Comparison of ENCODE assay signal across 12 cellular contexts in genomic region chr22:46263208-46263575, GRCh38. TPM values are rescaled to one million over a fixed set of nuclear protein-coding genes. Genes with fewer than 3 reads are reported as not detected.
DNase-seq lines count a peak whose midpoint lies in the region; ATAC-seq and TF ChIP-seq lines count a peak whose summit lies in the region.
"Had no signal": no experiment of that assay in that cellular context is flagged by ENCODE, and none has a peak within 500 bp of the region (broad histone marks: within the 10 kb centered on the region; RNA-seq: fewer than 3 reads in every experiment).

TSS of gene PKDREJ (minus strand) at chr22:46263343. CDS start at chr22:46263322, 21 bp downstream.

- CTCF ChIA-PET in IMR-90 (lab: Yijun Ruan, JAX), result no interaction called here

- H3K4ac ChIP-seq in IMR-90 (ENCODE audit: low read depth, low read length), result no peak within 1 kb of the TSS

- 0 out of 2 replicates have a peak, but pooled peaks cover under 1% of the 10 kb centered on the region for H3K9me1 ChIP-seq in IMR-90 (ENCODE audit: insufficient read depth, low read length)

- H3K4me3 ChIP-seq in IMR-90 (ENCODE audit: insufficient read depth, low read depth, low read length) (no peak within 1 kb of the TSS), adrenal gland (peak within 1 kb of the TSS in 1 of 4 donors; percentile 46)

- no peak within 1 kb of the TSS for H3K9ac ChIP-seq in IMR-90 (ENCODE audit: low read depth, low read length)

- POLR2A ChIA-PET in IMR-90 (lab: Charles Lee; ENCODE audit: unreplicated experiment), result no interaction called here

- H3K36me3 Mint-ChIP-seq in chondrocyte (ENCODE audit: low read depth) (peaks cover 11% of the 10 kb centered on the region), mesothelial cell of epicardium (peaks cover 29% of the 10 kb centered on the region)
- no peaks in the 10 kb centered on the region for H3K36me3 Mint-ChIP-seq in stimulated activated memory B cell treated with anti-CD40 and anti-IgM and Interleukin-4, amounts not matched to agents 10 μg/mL and 1 μg/mL and 100 μg/mL, for 72 hours

- H2BK20ac ChIP-seq in IMR-90 (ENCODE audit: low read depth, low read length), result no peak within 1 kb of the TSS

- H3K14ac ChIP-seq in IMR-90 (replicated peaks; ENCODE audit: low read depth, low read length), result no peak within 1 kb of the TSS

- H3K4me1 ChIP-seq in IMR-90 (ENCODE audit: control insufficient read depth, insufficient read depth, low read length) (peaks cover under 1% of the 10 kb centered on the region; the same call in 1 of the 2 replicates), adrenal gland (replicated peaks in 1 of 2) (peaks cover 10% of the 10 kb centered on the region in 2 donors)

- H2BK120ac ChIP-seq in IMR-90 (ENCODE audit: low read depth, low read length), result no peak within 1 kb of the TSS

- TF ChIP-seq RAD21 in IMR-90 (IDR thresholded peaks at IDR 0.05; ENCODE audit: low read length), result no peak

- no peak within 1 kb of the TSS for H2BK15ac ChIP-seq in IMR-90 (ENCODE audit: low read depth, low read length)

- H3K56ac ChIP-seq in IMR-90 (ENCODE audit: extremely low read depth, insufficient read depth, low read length), result no peak within 1 kb of the TSS

- no peak for ATAC-seq in IMR-90 (ENCODE audit: low read depth)
- ATAC-seq in stimulated activated memory B cell treated with anti-CD40 and anti-IgM and Interleukin-4, amounts not matched to agents 10 μg/mL and 1 μg/mL and 100 μg/mL, for 72 hours, result peak; percentile 14
- no peak for ATAC-seq in left lobe of liver
- ATAC-seq in activated CD4-positive, CD25-positive, alpha-beta regulatory T cell treated with anti-CD3 and anti-CD28 coated beads, Interleukin-2, amount 50 U/mL, for 24 hours, result no peak

- H3K36me3 ChIP-seq in IMR-90 (ENCODE audit: control insufficient read depth, insufficient read depth, low read length) (no peaks in the 10 kb centered on the region), adrenal gland (replicated peaks in 1 of 2) (no peaks in the 10 kb centered on the region)

- H3K4me2 ChIP-seq in IMR-90 (ENCODE audit: low read depth, low read length), result no peak within 1 kb of the TSS

- H3K4me3 Mint-ChIP-seq in chondrocyte (ENCODE audit: unreplicated experiment) (peak within 1 kb of the TSS; percentile 36), mesothelial cell of epicardium (peak within 1 kb of the TSS; percentile 43)
- no peak within 1 kb of the TSS for H3K4me3 Mint-ChIP-seq in stimulated activated memory B cell treated with anti-CD40 and anti-IgM and Interleukin-4, amounts not matched to agents 10 μg/mL and 1 μg/mL and 100 μg/mL, for 72 hours

- H4K8ac ChIP-seq in IMR-90 (ENCODE audit: low read depth in 2 of 2, low read length in 2 of 2), result no peak within 1 kb of the TSS

- H2AFZ ChIP-seq in IMR-90 (replicated peaks; ENCODE audit: low read length, poor library complexity), result peak within 1 kb of the TSS; percentile 69

- no peak within 1 kb of the TSS for H3K18ac ChIP-seq in IMR-90 (ENCODE audit: low read depth, low read length)

- H3K27ac Mint-ChIP-seq in chondrocyte (ENCODE audit: unreplicated experiment) (no peak within 1 kb of the TSS), mesothelial cell of epicardium (no peak within 1 kb of the TSS)
- no peak within 1 kb of the TSS for H3K27ac Mint-ChIP-seq in stimulated activated memory B cell treated with anti-CD40 and anti-IgM and Interleukin-4, amounts not matched to agents 10 μg/mL and 1 μg/mL and 100 μg/mL, for 72 hours

- WGBS in IMR-90 (ENCODE audit: extremely low coverage in 2 of 2, insufficient read length in 1 of 2), 2 experiments, result 56% methylated on average over 9 of the region's 32 CpGs; no CpG with 5 or more reads in 1 of the 2 experiments
- WGBS in adrenal gland, 4 donors, result 49 to 88% (median 65%) methylated on average over 15 to 32 of the region's 32 CpGs

- TF ChIP-seq CTCF in IMR-90 (conservative IDR thresholded peaks at IDR 0.05; ENCODE audit: low read depth, low read length), result no peak
- no peak for TF ChIP-seq CTCF in chondrocyte (IDR thresholded peaks at IDR 0.05)
- no peak for TF ChIP-seq CTCF in mesothelial cell of epicardium (IDR thresholded peaks at IDR 0.05; ENCODE audit: unreplicated experiment)
- TF ChIP-seq CTCF in adrenal gland (IDR thresholded peaks at IDR 0.05), result no peak

- no peak within 1 kb of the TSS for H2BK5ac ChIP-seq in IMR-90 (ENCODE audit: low read depth, low read length, poor library complexity, severe bottlenecking)

- no peaks in the 10 kb centered on the region for H4K20me1 ChIP-seq in IMR-90 (ENCODE audit: insufficient read depth, low read length)

- H3K4me1 Mint-ChIP-seq in chondrocyte (ENCODE audit: low read depth) (peaks cover 11% of the 10 kb centered on the region), mesothelial cell of epicardium (peaks cover 9% of the 10 kb centered on the region)
- peaks cover 9% of the 10 kb centered on the region for H3K4me1 Mint-ChIP-seq in stimulated activated memory B cell treated with anti-CD40 and anti-IgM and Interleukin-4, amounts not matched to agents 10 μg/mL and 1 μg/mL and 100 μg/mL, for 72 hours

- no peak within 1 kb of the TSS for H4K5ac ChIP-seq in IMR-90 (ENCODE audit: low read depth, low read length)

- peak within 1 kb of the TSS; percentile 65 for H2AK9ac ChIP-seq in IMR-90 (replicated peaks; ENCODE audit: low read depth, low read length, poor library complexity)

- dilution Hi-C loops in IMR-90 (cut with HindIII; ENCODE audit: low sequenced_read_pairs, unreplicated experiment), result no loop called here

- H3K27me3 Mint-ChIP-seq in chondrocyte (ENCODE audit: low read depth) (peaks cover 11% of the 10 kb centered on the region), mesothelial cell of epicardium (ENCODE audit: low read depth) (peaks cover 72% of the 10 kb centered on the region)
- H3K27me3 Mint-ChIP-seq in stimulated activated memory B cell treated with anti-CD40 and anti-IgM and Interleukin-4, amounts not matched to agents 10 μg/mL and 1 μg/mL and 100 μg/mL, for 72 hours, result peaks cover 49% of the 10 kb centered on the region

- H4K91ac ChIP-seq in IMR-90 (ENCODE audit: insufficient read depth, low read depth, low read length), result no peak within 1 kb of the TSS

- H3K9me3 Mint-ChIP-seq in chondrocyte (ENCODE audit: low read depth) (peaks cover 34% of the 10 kb centered on the region), mesothelial cell of epicardium (peaks cover 53% of the 10 kb centered on the region)
- no peaks in the 10 kb centered on the region for H3K9me3 Mint-ChIP-seq in stimulated activated memory B cell treated with anti-CD40 and anti-IgM and Interleukin-4, amounts not matched to agents 10 μg/mL and 1 μg/mL and 100 μg/mL, for 72 hours

- BruUV-seq in IMR-90 (replicated peaks; lab: Mats Ljungman, UMichigan), result no TSS peak

- H3K27me3 ChIP-seq in IMR-90 (ENCODE audit: control insufficient read depth, insufficient read depth, low read length) (peaks cover 32% of the 10 kb centered on the region), adrenal gland (no peaks in the 10 kb centered on the region)

- intact Hi-C loops in IMR-90 (cut with micrococcal nuclease) (no loop called here), adrenal gland (cut with DNase I) (no loop called here)

- DNase-seq in IMR-90 (no peak), chondrocyte (ENCODE audit: low spot score) (no peak), mesothelial cell of epicardium (ENCODE audit: low spot score in 2 of 2, unreplicated experiment in 2 of 2) (no peak), adrenal gland (no peak), SW 1271 (lab: John Stamatoyannopoulos, UW) (no peak), left lobe of liver (ENCODE audit: low spot score) (no peak)
- DNase-seq: central memory CD4-positive, alpha-beta T cell; midbrain; NCI-H1436; T-helper 9 cell had no signal

- TF ChIP-seq POLR2A in IMR-90 (IDR thresholded peaks at IDR 0.05; ENCODE audit: low read depth, low read length), result no peak
- TF ChIP-seq POLR2A in adrenal gland (IDR thresholded peaks at IDR 0.05), result no peak

- in situ Hi-C loops in IMR-90 (cut with MboI; ENCODE audit: low sequenced_read_pairs), result no loop called here

- H3K9me3 ChIP-seq in IMR-90 (ENCODE audit: control insufficient read depth, insufficient read depth, low read length), result peaks cover 23% of the 10 kb centered on the region
- H3K9me3 ChIP-seq in adrenal gland (replicated peaks in 1 of 3), result no peaks in the 10 kb centered on the region

- no peak within 1 kb of the TSS for H3K23ac ChIP-seq in IMR-90 (ENCODE audit: low read depth, low read length)

- no peak within 1 kb of the TSS for H2AK5ac ChIP-seq in IMR-90 (ENCODE audit: low read depth, low read length)

- peaks cover 3 to 6% of the 10 kb centered on the region in 2 experiments; a peak in 3 of 4 replicates for H3K79me1 ChIP-seq in IMR-90 (ENCODE audit: low read depth in 1 of 2, low read length in 2 of 2)

- H3K27ac ChIP-seq in IMR-90 (ENCODE audit: insufficient read depth, low read length) (no peak within 1 kb of the TSS), adrenal gland (no peak within 1 kb of the TSS)

TF ChIP-seq in IMR-90, 13 proteins besides CTCF, POLR2A, EP300 and RAD21 (continues in another document):
- TF ChIP-seq MXI1 (IDR thresholded peaks at IDR 0.05; ENCODE audit: borderline replicate concordance, low read depth, low read length), result no peak
- TF ChIP-seq RCOR1 (IDR thresholded peaks at IDR 0.05; ENCODE audit: insufficient replicate concordance, low read length), result no peak
- TF ChIP-seq, protein P1, sequence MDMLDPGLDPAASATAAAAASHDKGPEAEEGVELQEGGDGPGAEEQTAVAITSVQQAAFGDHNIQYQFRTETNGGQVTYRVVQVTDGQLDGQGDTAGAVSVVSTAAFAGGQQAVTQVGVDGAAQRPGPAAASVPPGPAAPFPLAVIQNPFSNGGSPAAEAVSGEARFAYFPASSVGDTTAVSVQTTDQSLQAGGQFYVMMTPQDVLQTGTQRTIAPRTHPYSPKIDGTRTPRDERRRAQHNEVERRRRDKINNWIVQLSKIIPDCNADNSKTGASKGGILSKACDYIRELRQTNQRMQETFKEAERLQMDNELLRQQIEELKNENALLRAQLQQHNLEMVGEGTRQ (IDR thresholded peaks at IDR 0.05; ENCODE audit: low read depth, low read length), result no peak
- TF ChIP-seq SMC3 (IDR thresholded peaks at IDR 0.05; ENCODE audit: low read depth, low read length), result no peak
- no peak for TF ChIP-seq BHLHE40 (IDR thresholded peaks at IDR 0.05; ENCODE audit: low read depth, low read length)
- TF ChIP-seq CEBPB (IDR thresholded peaks at IDR 0.05; ENCODE audit: low read depth, low read length), result no peak
- no peak for TF ChIP-seq FOS (IDR thresholded peaks at IDR 0.05; ENCODE audit: low read depth, low read length)
- TF ChIP-seq RFX5 (IDR thresholded peaks at IDR 0.05; ENCODE audit: low read depth, low read length), result no peak
- no peak for TF ChIP-seq MAFK (IDR thresholded peaks at IDR 0.05; ENCODE audit: low read depth, low read length)

RNA-seq across cellular contexts. Expression of gene PKDREJ, which starts in this region (rescaled TPM):
- total RNA-seq in IMR-90 (2012; rRNA removed) (not detected in 2 replicates), chondrocyte (0.05 to 0.08 TPM (median 0.07 TPM) in 3 replicates), mesothelial cell of epicardium (0.02 to 0.04 TPM in 2 of 3 replicates, not detected in the other), adrenal gland (under 1 TPM in 6 of 8 donors, not detected in 2; under 0.01 to 0.11 (median 0.05) TPM), left lobe of liver (0.05 TPM)
- polyA plus RNA-seq in IMR-90 (2012; rRNA removed) (0.02 TPM in 1 of 2 replicates, not detected in the other), adrenal gland (under 1 TPM; 0.03 to 0.08 (median 0.07) TPM)
- not detected in 2 replicates for polyA plus RNA-seq in IMR-90 (2012; cell fraction: cytosol; rRNA removed)
- polyA plus RNA-seq in IMR-90 (2012; cell fraction: nucleus; rRNA removed; ENCODE audit: low replicate concordance), result 0.02 TPM in 1 of 2 replicates, not detected in the other
